Comparison of ENCODE assay signal across 1 cellular context in genomic region chr5:103127292-103127691, GRCh38.
TF ChIP-seq lines count a peak whose summit lies in the region.

No MANE protein-coding gene starts in this region.

TF ChIP-seq in K562, 482 proteins besides CTCF, POLR2A, EP300 and RAD21 (continued from another document):
- TF ChIP-seq ESRRA (IDR thresholded peaks at IDR 0.05; ENCODE audit: borderline replicate concordance, low read depth) (no peak), BACH1 (tag; IDR thresholded peaks at IDR 0.05) (no peak), ZBTB1 (CRISPR knock-in tag; IDR thresholded peaks at IDR 0.05; ENCODE audit: borderline replicate concordance, low read depth) (no peak), TFAP4 (CRISPR knock-in tag; IDR thresholded peaks at IDR 0.05; ENCODE audit: borderline replicate concordance) (no peak), FOXO4 (CRISPR knock-in tag; IDR thresholded peaks at IDR 0.05) (no peak)
